Comparison of ENCODE assay signal across 18 cellular contexts in genomic region chr6:34552620-34553019, GRCh38. TPM values are rescaled to one million over a fixed set of nuclear protein-coding genes. Genes with fewer than 3 reads are reported as not detected.
DNase-seq lines count a peak whose midpoint lies in the region; TF ChIP-seq lines count a peak whose summit lies in the region.
"Had no signal": no experiment of that assay in that cellular context is flagged by ENCODE, and none has a peak within 500 bp of the region (broad histone marks: within the 10 kb centered on the region; RNA-seq: fewer than 3 reads in every experiment).

No MANE protein-coding gene starts in this region.

- H2AFZ ChIP-seq in mammary epithelial cell (ENCODE audit: low read depth, low read length) (no peak overlapping the region), neuronal stem cell (ENCODE audit: low read length) (no peak overlapping the region)

- no peaks in the 10 kb centered on the region for H3K36me3 ChIP-seq in breast epithelium
- no peaks in the 10 kb centered on the region for H3K36me3 ChIP-seq in mammary epithelial cell (ENCODE audit: insufficient read depth, low read length)
- no peaks in the 10 kb centered on the region for H3K36me3 ChIP-seq in neuronal stem cell (replicated peaks in 1 of 2; ENCODE audit: control insufficient read depth in 2 of 2, insufficient read depth in 2 of 2, low read length in 2 of 2)
- H3K36me3 ChIP-seq in left ventricle myocardium inferior: no peaks in the 10 kb centered on the region
- H3K36me3 ChIP-seq: BLaER1 treated with 17β-estradiol and CSF1 and Interleukin-3, amounts not matched to agents 10 nM and 100 nM had no signal

- WGBS in mammary epithelial cell (ENCODE audit: low coverage, missing lambda C conversion rate): 81% methylated on average over 4 of the region's 5 CpGs
- no CpG with 5 or more reads among the region's 5 CpGs for WGBS in neuronal stem cell (ENCODE audit: extremely low coverage in 2 of 2, insufficient read length in 2 of 2, insufficient replicate concordance in 1 of 2), 2 donors

- TF ChIP-seq POLR2A in breast epithelium (IDR thresholded peaks at IDR 0.05): no peak

- no peak overlapping the region for H4K91ac ChIP-seq in neuronal stem cell (ENCODE audit: low read depth, low read length, poor library complexity)

- H3K9me3 Mint-ChIP-seq in dendritic cell treated with granulocyte-macrophage colony-stimulating factor and Interleukin-4, amounts not matched to agents 40 ng/mL and 50 ng/mL, for 4 days: no peaks in the 10 kb centered on the region
- no peaks in the 10 kb centered on the region for H3K9me3 Mint-ChIP-seq in type B pancreatic cell
- H3K9me3 Mint-ChIP-seq: CD4-positive, alpha-beta T cell; H9 had no signal

- no peak overlapping the region for H3K9ac ChIP-seq in mammary epithelial cell (ENCODE audit: insufficient read depth, low read length)
- peak overlapping the region; percentile 39 for H3K9ac ChIP-seq in neuronal stem cell (ENCODE audit: low read depth, low read length, poor library complexity)
- H3K9ac ChIP-seq: BLaER1 treated with 17β-estradiol and CSF1 and Interleukin-3, amounts not matched to agents 10 nM and 100 nM had no signal

- peak overlapping the region; percentile 82 for H2AK5ac ChIP-seq in neuronal stem cell (ENCODE audit: low read depth, low read length)

- intact Hi-C loops in breast epithelium (cut with DNase I; ENCODE audit: low total_unique reads) (no loop called here), mammary epithelial cell (cut with micrococcal nuclease) (no loop called here), left ventricle myocardium inferior (cut with micrococcal nuclease) (no loop called here)
- intact Hi-C loops in dendritic cell treated with granulocyte-macrophage colony-stimulating factor and Interleukin-4, amounts not matched to agents 40 ng/mL and 50 ng/mL, for 4 days (cut with micrococcal nuclease): no loop called here

- H3K4me2 ChIP-seq in mammary epithelial cell (ENCODE audit: insufficient read depth, low read depth, low read length) (no peak overlapping the region), neuronal stem cell (ENCODE audit: insufficient read depth, low read length, poor library complexity, severe bottlenecking) (no peak overlapping the region)

- H2BK120ac ChIP-seq in neuronal stem cell (ENCODE audit: low read depth, low read length): no peak overlapping the region

- H3K18ac ChIP-seq in neuronal stem cell (ENCODE audit: low read length): peak overlapping the region; percentile 82

- H4K20me1 ChIP-seq in mammary epithelial cell (ENCODE audit: insufficient read depth, low read length): no peaks in the 10 kb centered on the region
- H4K20me1 ChIP-seq: BLaER1 treated with 17β-estradiol and CSF1 and Interleukin-3, amounts not matched to agents 10 nM and 100 nM had no signal

- H3K4me3 ChIP-seq in breast epithelium: peak overlapping the region in 2 of 3 donors; percentile 51 to 67
- H3K4me3 ChIP-seq in mammary epithelial cell (replicated peaks in 1 of 3; ENCODE audit: insufficient read depth in 1 of 3, low read depth in 2 of 3, low read length in 3 of 3): no peak overlapping the region
- no peak overlapping the region for H3K4me3 ChIP-seq in neuronal stem cell (ENCODE audit: low read length in 2 of 2)
- no peak overlapping the region for H3K4me3 ChIP-seq in left ventricle myocardium inferior
- H3K4me3 ChIP-seq: BLaER1 treated with 17β-estradiol and CSF1 and Interleukin-3, amounts not matched to agents 10 nM and 100 nM had no signal

- no peak overlapping the region for H3K23ac ChIP-seq in neuronal stem cell (ENCODE audit: low read depth, low read length, poor library complexity)

- H3K9me3 ChIP-seq in breast epithelium: no peaks in the 10 kb centered on the region
- no peaks in the 10 kb centered on the region for H3K9me3 ChIP-seq in mammary epithelial cell (replicated peaks; ENCODE audit: insufficient read depth, low read length)
- no peaks in the 10 kb centered on the region for H3K9me3 ChIP-seq in neuronal stem cell (replicated peaks in 1 of 2; ENCODE audit: control insufficient read depth in 2 of 2, insufficient read depth in 1 of 2, low read depth in 1 of 2, low read length in 2 of 2)
- H3K9me3 ChIP-seq in left ventricle myocardium inferior (replicated peaks): no peaks in the 10 kb centered on the region

- H3K4ac ChIP-seq in neuronal stem cell (ENCODE audit: low read length): no peak overlapping the region

- CTCF ChIA-PET in mammary epithelial cell (lab: Charles Lee; ENCODE audit: low non-redundant PET): no interaction called here

- no peak overlapping the region for H4K8ac ChIP-seq in neuronal stem cell (ENCODE audit: low read depth, low read length)

- dilution Hi-C loops in mammary epithelial cell (cut with HindIII; ENCODE audit: low sequenced_read_pairs): no loop called here

- H2BK15ac ChIP-seq in neuronal stem cell (ENCODE audit: low read length): no peak overlapping the region

- H3K79me2 ChIP-seq in mammary epithelial cell (ENCODE audit: insufficient read depth, low read length): no peaks in the 10 kb centered on the region

- H3K14ac ChIP-seq in neuronal stem cell (ENCODE audit: low read length): peak overlapping the region; percentile 66

- no peaks in the 10 kb centered on the region for H3K4me1 ChIP-seq in breast epithelium
- peaks cover 7% of the 10 kb centered on the region for H3K4me1 ChIP-seq in mammary epithelial cell (ENCODE audit: insufficient read depth, low read length)
- H3K4me1 ChIP-seq in neuronal stem cell (ENCODE audit: control insufficient read depth in 2 of 2, insufficient read depth in 1 of 2, low read depth in 1 of 2, low read length in 2 of 2): peaks cover 6% of the 10 kb centered on the region in 2 donors
- H3K4me1 ChIP-seq in left ventricle myocardium inferior: no peaks in the 10 kb centered on the region

- DNase-seq in breast epithelium (ENCODE audit: low spot score in 2 of 2) (no peak), mammary epithelial cell (no peak), neuronal stem cell (ENCODE audit: low spot score) (no peak), type B pancreatic cell (ENCODE audit: extremely low spot score, unreplicated experiment) (no peak), left ventricle myocardium inferior (no peak), GM13977 (ENCODE audit: low spot score) (no peak), middle frontal gyrus (ENCODE audit: extremely low spot score, low spot score) (no peak)
- DNase-seq: 8988T; ACHN; Calu3; CD4-positive, alpha-beta T cell; DMS 273 treated with DMSO at 0.1 percent for 48 hours; GOT3; H9 had no signal

- peaks cover 1% of the 10 kb centered on the region for H3K79me1 ChIP-seq in neuronal stem cell (ENCODE audit: low read depth, low read length)

- H3K36me3 Mint-ChIP-seq in dendritic cell treated with granulocyte-macrophage colony-stimulating factor and Interleukin-4, amounts not matched to agents 40 ng/mL and 50 ng/mL, for 4 days (ENCODE audit: low read depth): no peaks in the 10 kb centered on the region
- H3K36me3 Mint-ChIP-seq in type B pancreatic cell: no peaks in the 10 kb centered on the region

- in situ Hi-C loops in mammary epithelial cell (cut with MboI; ENCODE audit: low sequenced_read_pairs in 2 of 2): no loop called here
- in situ Hi-C loops in GM13977 (cut with MboI; ENCODE audit: low pct_unique_long_range_greater_than_20kb, low sequenced_read_pairs, unreplicated experiment): no loop called here

- H3K27me3 Mint-ChIP-seq in dendritic cell treated with granulocyte-macrophage colony-stimulating factor and Interleukin-4, amounts not matched to agents 40 ng/mL and 50 ng/mL, for 4 days: peaks cover 32% of the 10 kb centered on the region
- peaks cover 6% of the 10 kb centered on the region for H3K27me3 Mint-ChIP-seq in type B pancreatic cell
- H3K27me3 Mint-ChIP-seq: CD4-positive, alpha-beta T cell had no signal

- no peak for TF ChIP-seq CTCF in breast epithelium (IDR thresholded peaks at IDR 0.05)
- TF ChIP-seq CTCF in mammary epithelial cell (conservative IDR thresholded peaks at IDR 0.05 in 1 of 2, IDR thresholded peaks at IDR 0.05 in 1 of 2; ENCODE audit: extremely low read depth in 1 of 2, insufficient read depth in 1 of 2, low read depth in 1 of 2, low read length in 2 of 2): no peak
- TF ChIP-seq CTCF in type B pancreatic cell (conservative IDR thresholded peaks at IDR 0.05): no peak
- no peak for TF ChIP-seq CTCF in left ventricle myocardium inferior (IDR thresholded peaks at IDR 0.05; ENCODE audit: borderline replicate concordance)
- no peak for TF ChIP-seq CTCF in GM13977 (IDR thresholded peaks at IDR 0.05; ENCODE audit: extremely low read depth, insufficient read depth, missing control alignments)

- peak overlapping the region; percentile 11 for H2BK5ac ChIP-seq in neuronal stem cell (ENCODE audit: low read length)

- H2BK12ac ChIP-seq in neuronal stem cell (ENCODE audit: low read length): no peak overlapping the region

- peak overlapping the region; percentile 71 to 86 for H3K27ac ChIP-seq in breast epithelium
- no peak overlapping the region for H3K27ac ChIP-seq in mammary epithelial cell (ENCODE audit: insufficient read depth, low read depth, low read length)
- H3K27ac ChIP-seq in neuronal stem cell (replicated peaks; ENCODE audit: low read length): no peak overlapping the region
- no peak overlapping the region for H3K27ac ChIP-seq in left ventricle myocardium inferior (replicated peaks)
- H3K27ac ChIP-seq: BLaER1 treated with 17β-estradiol and CSF1 and Interleukin-3, amounts not matched to agents 10 nM and 100 nM had no signal

- H3K27ac Mint-ChIP-seq in dendritic cell treated with granulocyte-macrophage colony-stimulating factor and Interleukin-4, amounts not matched to agents 40 ng/mL and 50 ng/mL, for 4 days: peak overlapping the region; percentile 59
- no peak overlapping the region for H3K27ac Mint-ChIP-seq in type B pancreatic cell
- H3K27ac Mint-ChIP-seq: CD4-positive, alpha-beta T cell had no signal

- no peaks in the 10 kb centered on the region for H3K27me3 ChIP-seq in breast epithelium
- H3K27me3 ChIP-seq in mammary epithelial cell (ENCODE audit: insufficient read depth, low read length): no peaks in the 10 kb centered on the region
- H3K27me3 ChIP-seq in neuronal stem cell (ENCODE audit: control insufficient read depth in 3 of 3, insufficient read depth in 3 of 3, low read depth in 1 of 3, low read length in 3 of 3): peaks cover 0 to 30% (median 0%) of the 10 kb centered on the region in 3 experiments
- H3K27me3 ChIP-seq in left ventricle myocardium inferior (ENCODE audit: low read depth): no peaks in the 10 kb centered on the region
- H3K27me3 ChIP-seq: BLaER1 treated with 17β-estradiol and CSF1 and Interleukin-3, amounts not matched to agents 10 nM and 100 nM had no signal

- no peak overlapping the region for H3K4me3 Mint-ChIP-seq in dendritic cell treated with granulocyte-macrophage colony-stimulating factor and Interleukin-4, amounts not matched to agents 40 ng/mL and 50 ng/mL, for 4 days
- peak overlapping the region; percentile 36 for H3K4me3 Mint-ChIP-seq in type B pancreatic cell
- H3K4me3 Mint-ChIP-seq: CD4-positive, alpha-beta T cell; H9 had no signal

- H3K4me1 Mint-ChIP-seq in dendritic cell treated with granulocyte-macrophage colony-stimulating factor and Interleukin-4, amounts not matched to agents 40 ng/mL and 50 ng/mL, for 4 days (ENCODE audit: low read depth): peaks cover 53% of the 10 kb centered on the region
- H3K4me1 Mint-ChIP-seq in type B pancreatic cell (ENCODE audit: unreplicated experiment): peaks cover 16% of the 10 kb centered on the region

- no TSS peak for BruUV-seq in mammary epithelial cell (replicated peaks; lab: Mats Ljungman, UMichigan)

RNA-seq across cellular contexts. Expression of gene SPDEF, which starts 3.5 kb away (rescaled TPM):
- 100 to 1,000 TPM in 1 of 3 donors, 10 to 100 TPM in 1, under 1 TPM in 1; 0.48 to 123 (median 89.0) TPM for total RNA-seq in breast epithelium
- under 1 TPM in 1 of 2 donors, not detected in 1; 0.16 TPM for total RNA-seq in mammary epithelial cell
- not detected for polyA plus RNA-seq in mammary epithelial cell
- not detected for polyA minus RNA-seq in mammary epithelial cell
- polyA plus RNA-seq in neuronal stem cell (2013, experiment 1 of 2): 0.18 TPM
- polyA plus RNA-seq in neuronal stem cell (2013, experiment 2 of 2): 0.18 TPM
- 0.62 and 1.6 TPM in 2 replicates for total RNA-seq in type B pancreatic cell (ENCODE audit: low replicate concordance)
- total RNA-seq in left ventricle myocardium inferior: 0.11 TPM
- total RNA-seq: Daoy, HepG2 had no signal
- polyA plus RNA-seq: HepG2 had no signal

Comparison
In these comparisons a context has a peak if more than half of its experiments do, and no peak if none do; other contexts are left out.
1. H3K27ac ChIP-seq: peak in breast epithelium (2 of 2); none in mammary epithelial cell (single experiment), neuronal stem cell (single experiment) and left ventricle myocardium inferior (single experiment).
2. H3K4me3 ChIP-seq: peak in breast epithelium (2 of 3); none in mammary epithelial cell (0 of 3), neuronal stem cell (0 of 2) and left ventricle myocardium inferior (single experiment).